Comparison of ENCODE assay signal across 9 cellular contexts in genomic region chr1:232767381-232768074, GRCh38. TPM values are rescaled to one million over a fixed set of nuclear protein-coding genes. Genes with fewer than 3 reads are reported as not detected.
DNase-seq lines count a peak whose midpoint lies in the region; ATAC-seq lines count a peak whose summit lies in the region.
"Had no signal": no experiment of that assay in that cellular context is flagged by ENCODE, and none has a peak within 500 bp of the region (broad histone marks: within the 10 kb centered on the region; RNA-seq: fewer than 3 reads in every experiment).

No MANE protein-coding gene starts in this region.

- H3K27ac Mint-ChIP-seq in activated CD4-positive, alpha-beta T cell treated with anti-CD3 and anti-CD28 coated beads for 36 hours, result no peak overlapping the region

- H3K4me1 Mint-ChIP-seq in activated CD4-positive, alpha-beta T cell treated with anti-CD3 and anti-CD28 coated beads for 36 hours, result peaks cover 3% of the 10 kb centered on the region

- H3K36me3 ChIP-seq in SK-N-MC (ENCODE audit: insufficient read depth, low read length), result no peaks in the 10 kb centered on the region
- H3K36me3 ChIP-seq: BLaER1 had no signal

- H3K4me3 ChIP-seq in SK-N-MC, result no peak overlapping the region
- H3K4me3 ChIP-seq: BLaER1 had no signal

- ATAC-seq in activated CD4-positive, alpha-beta T cell treated with anti-CD3 and anti-CD28 coated beads for 36 hours, result no peak
- ATAC-seq in left ventricle myocardium superior, result peak; percentile 93
- no peak for ATAC-seq in GM21576 (IDR thresholded peaks at IDR 0.05; ENCODE audit: unreplicated experiment)
- ATAC-seq in GM19035 (IDR thresholded peaks at IDR 0.05; ENCODE audit: unreplicated experiment), result no peak

- DNase-seq in activated CD4-positive, alpha-beta T cell treated with anti-CD3 and anti-CD28 coated beads for 36 hours, result peak; percentile 16
- no peak for DNase-seq in activated CD4-positive, alpha-beta T cell treated with anti-CD3 and anti-CD28 coated beads for 1 hour
- DNase-seq in SK-N-MC (ENCODE audit: low read depth, low spot score), result no peak
- DNase-seq in left ventricle myocardium superior, result peak; percentile 32
- peak; percentile 65 for DNase-seq in ureter (ENCODE audit: low spot score)
- no peak for DNase-seq in effector CD8-positive, alpha-beta T cell (lab: John Stamatoyannopoulos, UW)

- no peak overlapping the region for H3K4me3 Mint-ChIP-seq in activated CD4-positive, alpha-beta T cell treated with anti-CD3 and anti-CD28 coated beads for 36 hours

- no peaks in the 10 kb centered on the region for H3K9me3 ChIP-seq in SK-N-MC (ENCODE audit: low read depth, low read length)

- intact Hi-C loops in activated CD4-positive, alpha-beta T cell treated with anti-CD3 and anti-CD28 coated beads for 36 hours (cut with DNase I, micrococcal nuclease), result no loop called here
- intact Hi-C loops in left ventricle myocardium superior (cut with micrococcal nuclease), result no loop called here

- H3K27me3 Mint-ChIP-seq in activated CD4-positive, alpha-beta T cell treated with anti-CD3 and anti-CD28 coated beads for 36 hours, result peaks cover 4% of the 10 kb centered on the region

- POLR2A ChIA-PET in activated CD4-positive, alpha-beta T cell treated with anti-CD3 and anti-CD28 coated beads for 36 hours (lab: Charles Lee), result no interaction called here

- peaks cover 10% of the 10 kb centered on the region for H3K9me3 Mint-ChIP-seq in activated CD4-positive, alpha-beta T cell treated with anti-CD3 and anti-CD28 coated beads for 36 hours (ENCODE audit: low read depth)

- H3K9ac ChIP-seq in SK-N-MC (ENCODE audit: insufficient read length), result no peak overlapping the region
- H3K9ac ChIP-seq: BLaER1 had no signal

- CTCF ChIA-PET in activated CD4-positive, alpha-beta T cell treated with anti-CD3 and anti-CD28 coated beads for 36 hours (lab: Charles Lee), result no interaction called here

- no peaks in the 10 kb centered on the region for H3K36me3 Mint-ChIP-seq in activated CD4-positive, alpha-beta T cell treated with anti-CD3 and anti-CD28 coated beads for 36 hours (ENCODE audit: low read depth)

- peak overlapping the region; percentile 57; the same call in 1 of the 2 replicates for H3K27ac ChIP-seq in SK-N-MC
- H3K27ac ChIP-seq: BLaER1 had no signal

RNA-seq across cellular contexts. Expression of gene MAP10, which starts 37.7 kb away (rescaled TPM):
- total RNA-seq in activated CD4-positive, alpha-beta T cell treated with anti-CD3 and anti-CD28 coated beads for 36 hours, result 1 to 10 TPM; 1.4 to 1.5 TPM
- total RNA-seq in left ventricle myocardium superior (2.6 TPM), ureter (4.0 TPM)

Comparison
In these comparisons a context has a peak if more than half of its experiments do, and no peak if none do; other contexts are left out.
1. DNase-seq: peak in activated CD4-positive, alpha-beta T cell treated with anti-CD3 and anti-CD28 coated beads for 36 hours (single experiment), left ventricle myocardium superior (single experiment) and ureter (single experiment); none in activated CD4-positive, alpha-beta T cell treated with anti-CD3 and anti-CD28 coated beads for 1 hour (single experiment), SK-N-MC (single experiment) and effector CD8-positive, alpha-beta T cell (single experiment).